Comparison of ENCODE assay signal across 8 cellular contexts in genomic region chr2:143284087-143284675, GRCh38.
DNase-seq lines count a peak whose midpoint lies in the region.

No MANE protein-coding gene starts in this region.

- CTCF ChIA-PET in activated naive CD4-positive, alpha-beta T cell treated with anti-CD3 and anti-CD28 coated beads, Interleukin-2, amount 10 ng/mL, durations not matched to agents 7 days and 5 days (lab: Charles Lee), result interaction anchor here (0.6 to 1.7 kb wide), 22 partner anchors 10 to 927 kb away, joined by 3 to 16 read pairs (median 4); no protein-coding TSS in a partner anchor

- H3K4me3 Mint-ChIP-seq in activated naive CD4-positive, alpha-beta T cell treated with anti-CD3 and anti-CD28 coated beads, Interleukin-2, amount 10 ng/mL, durations not matched to agents 7 days and 5 days, result no peak overlapping the region

- H3K4me1 Mint-ChIP-seq in activated naive CD4-positive, alpha-beta T cell treated with anti-CD3 and anti-CD28 coated beads, Interleukin-2, amount 10 ng/mL, durations not matched to agents 7 days and 5 days, result peaks cover 12% of the 10 kb centered on the region

- H3K27me3 Mint-ChIP-seq in activated naive CD4-positive, alpha-beta T cell treated with anti-CD3 and anti-CD28 coated beads, Interleukin-2, amount 10 ng/mL, durations not matched to agents 7 days and 5 days, result no peaks in the 10 kb centered on the region

- peaks cover 35% of the 10 kb centered on the region for H3K36me3 Mint-ChIP-seq in activated naive CD4-positive, alpha-beta T cell treated with anti-CD3 and anti-CD28 coated beads, Interleukin-2, amount 10 ng/mL, durations not matched to agents 7 days and 5 days

- no peak overlapping the region for H3K27ac Mint-ChIP-seq in activated naive CD4-positive, alpha-beta T cell treated with anti-CD3 and anti-CD28 coated beads, Interleukin-2, amount 10 ng/mL, durations not matched to agents 7 days and 5 days

- peak; percentile 35 for DNase-seq in stimulated activated CD4-positive, alpha-beta T cell treated with anti-CD3 and anti-CD28 coated beads, Interleukin-15, amount 100 ng/mL, for 24 hours
- no peak for DNase-seq in stimulated activated CD4-positive, alpha-beta T cell treated with anti-CD3 and anti-CD28 coated beads, Interleukin-1b, Interleukin-23, amount 100 ng/mL, for 48 hours
- peak; percentile 53 for DNase-seq in H4 (ENCODE audit: low spot score)
- peak; percentile 39 for DNase-seq in NCI-H446 treated with DMSO at 0.1 percent for 48 hours (lab: John Stamatoyannopoulos, UW)
- peak; percentile 41 for DNase-seq in activated naive CD4-positive, alpha-beta T cell treated with anti-CD3 and anti-CD28 coated beads, Interleukin-2, amount 10 ng/mL, durations not matched to agents 7 days and 5 days
- DNase-seq in kidney glomerular epithelial cell (lab: John Stamatoyannopoulos, UW), result peak; percentile 15
- no peak for DNase-seq in retina
- no peak for DNase-seq in islet precursor cell

- no peaks in the 10 kb centered on the region for H3K9me3 Mint-ChIP-seq in activated naive CD4-positive, alpha-beta T cell treated with anti-CD3 and anti-CD28 coated beads, Interleukin-2, amount 10 ng/mL, durations not matched to agents 7 days and 5 days

Comparison
In these comparisons a context has a peak if more than half of its experiments do, and no peak if none do; other contexts are left out.
1. DNase-seq: peak in stimulated activated CD4-positive, alpha-beta T cell treated with anti-CD3 and anti-CD28 coated beads, Interleukin-15, amount 100 ng/mL, for 24 hours (single experiment), H4 (single experiment), NCI-H446 treated with DMSO at 0.1 percent for 48 hours (single experiment), activated naive CD4-positive, alpha-beta T cell treated with anti-CD3 and anti-CD28 coated beads, Interleukin-2, amount 10 ng/mL, durations not matched to agents 7 days and 5 days (single experiment) and kidney glomerular epithelial cell (single experiment); none in stimulated activated CD4-positive, alpha-beta T cell treated with anti-CD3 and anti-CD28 coated beads, Interleukin-1b, Interleukin-23, amount 100 ng/mL, for 48 hours (single experiment), retina (single experiment) and islet precursor cell (single experiment).